In the genomic region with DNA sequence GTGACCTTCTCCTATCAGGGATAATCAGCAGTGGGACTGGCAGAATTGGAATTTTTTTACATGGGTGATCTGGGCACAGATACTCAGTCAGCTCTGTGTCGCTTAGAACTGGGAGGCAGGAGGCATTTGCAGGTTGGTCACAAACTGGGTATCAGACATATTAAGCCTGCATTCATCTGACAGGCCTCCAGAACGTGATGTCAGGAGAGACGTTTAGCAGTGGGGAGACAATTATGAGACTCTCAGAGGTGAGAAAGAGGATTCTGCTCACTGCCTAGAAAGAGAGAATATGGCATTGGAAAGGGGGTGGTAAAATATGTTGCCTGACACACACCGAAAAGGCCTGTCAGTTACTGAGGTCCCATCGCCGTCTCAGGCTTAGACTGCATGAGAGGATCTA, we compare ENCODE assay signal across 18 cellular contexts.
DNase-seq lines count a peak whose midpoint lies in the region; ATAC-seq and TF ChIP-seq lines count a peak whose summit lies in the region.
"Had no signal": no experiment of that assay in that cellular context is flagged by ENCODE, and none has a peak within 500 bp of the region (broad histone marks: within the 10 kb centered on the region; RNA-seq: fewer than 3 reads in every experiment).

No MANE protein-coding gene starts in this region.

- H3K79me2 ChIP-seq in OCI-LY1 (ENCODE audit: insufficient read depth, low read length) (no peaks in the 10 kb centered on the region), hepatocyte (no peaks in the 10 kb centered on the region)

- H3K9me2 ChIP-seq in OCI-LY1 (ENCODE audit: low read depth, low read length) (no peaks in the 10 kb centered on the region), hepatocyte (replicated peaks; ENCODE audit: insufficient read depth) (no peaks in the 10 kb centered on the region)

- peak overlapping the region; percentile 55 for H3K9ac ChIP-seq in OCI-LY1 (ENCODE audit: low read length)
- H3K9ac ChIP-seq: GM23248 had no signal

- no peaks in the 10 kb centered on the region for H3K36me3 Mint-ChIP-seq in nephron progenitor cell (ENCODE audit: low read depth)
- H3K36me3 Mint-ChIP-seq: CD4-positive, alpha-beta memory T cell had no signal

- WGBS in hepatocyte (ENCODE audit: low lambda C conversion rate, missing lambda C conversion rate): 90% methylated on average over 6 of the region's 6 CpGs

- no peaks in the 10 kb centered on the region for H3K4me1 Mint-ChIP-seq in stimulated activated naive CD8-positive, alpha-beta T cell treated with anti-CD3 and anti-CD28 coated beads, Interleukin-15, amount 100 ng/mL, for 72 hours
- peaks cover 47% of the 10 kb centered on the region for H3K4me1 Mint-ChIP-seq in nephron progenitor cell
- H3K4me1 Mint-ChIP-seq: CD4-positive, alpha-beta memory T cell had no signal

- no peaks in the 10 kb centered on the region for H3K27me3 ChIP-seq in OCI-LY1 (ENCODE audit: insufficient read depth, low read length)
- no peaks in the 10 kb centered on the region for H3K27me3 ChIP-seq in hepatocyte

- no peak for TF ChIP-seq CTCF in OCI-LY1 (IDR thresholded peaks at IDR 0.05; ENCODE audit: low read length)
- no peak for TF ChIP-seq CTCF in nephron progenitor cell (IDR thresholded peaks at IDR 0.05)
- TF ChIP-seq CTCF in hepatocyte (IDR thresholded peaks at IDR 0.05; ENCODE audit: poor library complexity): no peak

- H3K27ac ChIP-seq in OCI-LY1 (ENCODE audit: low read depth, low read length, poor library complexity, severe bottlenecking): peak overlapping the region; percentile 87
- H3K27ac ChIP-seq in hepatocyte: no peak overlapping the region
- H3K27ac ChIP-seq: 22Rv1, GM23248 had no signal

- no peak overlapping the region for H2AFZ ChIP-seq in OCI-LY1 (ENCODE audit: low read length)
- no peak overlapping the region for H2AFZ ChIP-seq in hepatocyte
- H2AFZ ChIP-seq: GM23248 had no signal

- H3K4me1 ChIP-seq in OCI-LY1 (ENCODE audit: insufficient read depth, low read length, severe bottlenecking): peaks cover 69% of the 10 kb centered on the region
- H3K4me1 ChIP-seq in hepatocyte (ENCODE audit: insufficient read depth): no peaks in the 10 kb centered on the region
- H3K4me1 ChIP-seq: Caco-2 had no signal

- DNase-seq in stimulated activated naive CD8-positive, alpha-beta T cell treated with anti-CD3 and anti-CD28 coated beads, Interleukin-15, Interleukin-2, amounts not matched to agents 100 U/mL and 50 U/mL, for 24 hours: no peak
- DNase-seq in stimulated activated naive CD8-positive, alpha-beta T cell treated with anti-CD3 and anti-CD28 coated beads, Interleukin-15, amount 100 ng/mL, for 72 hours: no peak
- no peak for DNase-seq in nephron progenitor cell
- DNase-seq in hepatocyte (ENCODE audit: low spot score): no peak
- DNase-seq in activated T-cell treated with anti-CD3 and anti-CD28 coated beads, Interleukin-2, amount 50 U/mL, for 1 hour: no peak
- DNase-seq in stimulated activated CD4-positive, alpha-beta T cell treated with anti-CD3 and anti-CD28 coated beads, Interleukin-4, amount 100 ng/mL, for 4 hours: no peak
- DNase-seq: C1 segment of cervical spinal cord; Caco-2; CD4-positive, alpha-beta memory T cell; DMS 273 treated with DMSO at 0.1 percent for 48 hours; DMS79; GF-D8; GM23248; H7; HCEC 1CT had no signal

- peak; percentile 14 for ATAC-seq in stimulated activated naive CD8-positive, alpha-beta T cell treated with anti-CD3 and anti-CD28 coated beads, Interleukin-15, Interleukin-2, amounts not matched to agents 100 U/mL and 50 U/mL, for 24 hours
- ATAC-seq in stimulated activated naive CD8-positive, alpha-beta T cell treated with anti-CD3 and anti-CD28 coated beads, Interleukin-15, amount 100 ng/mL, for 72 hours: no peak

- no peak overlapping the region for H3K4me3 Mint-ChIP-seq in stimulated activated naive CD8-positive, alpha-beta T cell treated with anti-CD3 and anti-CD28 coated beads, Interleukin-15, amount 100 ng/mL, for 72 hours
- no peak overlapping the region for H3K4me3 Mint-ChIP-seq in nephron progenitor cell
- H3K4me3 Mint-ChIP-seq: CD4-positive, alpha-beta memory T cell had no signal

- H3K4me2 ChIP-seq in OCI-LY1 (ENCODE audit: low read length) (peak overlapping the region; percentile 43), hepatocyte (no peak overlapping the region)

- H3K9me3 ChIP-seq in OCI-LY1 (ENCODE audit: low read length) (no peaks in the 10 kb centered on the region), hepatocyte (ENCODE audit: low read depth) (no peaks in the 10 kb centered on the region)
- H3K9me3 ChIP-seq: Caco-2 had no signal

- H3K27me3 Mint-ChIP-seq in stimulated activated naive CD8-positive, alpha-beta T cell treated with anti-CD3 and anti-CD28 coated beads, Interleukin-15, amount 100 ng/mL, for 72 hours: no peaks in the 10 kb centered on the region
- H3K27me3 Mint-ChIP-seq in nephron progenitor cell (ENCODE audit: low read depth, poor library complexity): peaks cover 10% of the 10 kb centered on the region
- H3K27me3 Mint-ChIP-seq: B cell; CD4-positive, alpha-beta memory T cell had no signal

- no peaks in the 10 kb centered on the region for H3K9me3 Mint-ChIP-seq in stimulated activated naive CD8-positive, alpha-beta T cell treated with anti-CD3 and anti-CD28 coated beads, Interleukin-15, amount 100 ng/mL, for 72 hours
- no peaks in the 10 kb centered on the region for H3K9me3 Mint-ChIP-seq in nephron progenitor cell

- no peak overlapping the region for H3K4me3 ChIP-seq in OCI-LY1 (ENCODE audit: low read depth, low read length, poor library complexity, severe bottlenecking)
- no peak overlapping the region for H3K4me3 ChIP-seq in hepatocyte
- H3K4me3 ChIP-seq: GM23248 had no signal

- H4K20me1 ChIP-seq in OCI-LY1 (ENCODE audit: insufficient read depth, low read length): no peaks in the 10 kb centered on the region
- no peaks in the 10 kb centered on the region for H4K20me1 ChIP-seq in hepatocyte (ENCODE audit: insufficient read depth, poor library complexity, severe bottlenecking)

- H3K36me3 ChIP-seq in OCI-LY1 (ENCODE audit: insufficient read depth, low read length) (no peaks in the 10 kb centered on the region), hepatocyte (replicated peaks; ENCODE audit: insufficient read depth, low read depth) (no peaks in the 10 kb centered on the region)

- no peak overlapping the region for H3K27ac Mint-ChIP-seq in stimulated activated naive CD8-positive, alpha-beta T cell treated with anti-CD3 and anti-CD28 coated beads, Interleukin-15, amount 100 ng/mL, for 72 hours
- H3K27ac Mint-ChIP-seq in nephron progenitor cell: peak overlapping the region; percentile 20
- H3K27ac Mint-ChIP-seq: CD4-positive, alpha-beta memory T cell had no signal

- H3F3A ChIP-seq in OCI-LY1 (ENCODE audit: insufficient read depth, low read length): no peaks in the 10 kb centered on the region
